ENCODE assay signal across 18 cellular contexts in the genomic region with DNA sequence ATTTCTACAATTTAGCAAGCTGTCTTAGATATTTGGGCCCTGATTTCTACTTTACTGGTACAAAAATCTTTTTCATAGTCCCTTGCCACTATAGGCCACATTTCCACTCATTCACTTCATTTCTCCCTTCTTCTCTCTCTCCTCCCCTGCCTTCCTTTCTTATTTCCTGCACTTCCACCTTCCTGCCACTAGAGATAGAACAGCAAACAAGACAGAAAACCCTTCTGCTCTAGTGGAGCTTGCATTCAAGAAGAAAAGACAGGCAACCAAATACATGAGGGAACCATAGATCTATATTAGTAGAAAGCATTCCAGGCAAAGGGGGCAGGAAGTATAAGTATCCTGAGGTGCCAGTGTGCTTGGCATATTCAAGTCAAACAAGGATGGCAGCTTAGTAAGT.
DNase-seq lines count a peak whose midpoint lies in the region; ATAC-seq and TF ChIP-seq lines count a peak whose summit lies in the region.
"Had no signal": no experiment of that assay in that cellular context is flagged by ENCODE, and none has a peak within 500 bp of the region (broad histone marks: within the 10 kb centered on the region; RNA-seq: fewer than 3 reads in every experiment).

No MANE protein-coding gene starts in this region.

- no peaks in the 10 kb centered on the region for H3K36me3 ChIP-seq in MM.1S (replicated peaks; ENCODE audit: insufficient read depth, low read length)
- H3K36me3 ChIP-seq: breast epithelium, thyroid gland had no signal

- H3K36me3 Mint-ChIP-seq in WTC11: no peaks in the 10 kb centered on the region
- H3K36me3 Mint-ChIP-seq: activated naive CD8-positive, alpha-beta T cell had no signal

- H3K27ac Mint-ChIP-seq in WTC11: no peak overlapping the region
- H3K27ac Mint-ChIP-seq: activated naive CD8-positive, alpha-beta T cell had no signal

- no peaks in the 10 kb centered on the region for H3F3A ChIP-seq in MM.1S (ENCODE audit: insufficient read depth, low read length)

- H3K4me2 ChIP-seq in MM.1S (ENCODE audit: low read depth, low read length): no peak overlapping the region
- H3K4me2 ChIP-seq: A549 had no signal

- no peaks in the 10 kb centered on the region for H3K27me3 ChIP-seq in MM.1S (replicated peaks; ENCODE audit: insufficient read depth, low read length)
- H3K27me3 ChIP-seq: breast epithelium, thyroid gland had no signal

- no peaks in the 10 kb centered on the region for H3K79me2 ChIP-seq in MM.1S (ENCODE audit: low read length)

- no peak overlapping the region for H2AFZ ChIP-seq in MM.1S (ENCODE audit: low read length)
- H2AFZ ChIP-seq: GM23248 had no signal

- peak; percentile 15 for DNase-seq in NCI-H2171 treated with DMSO at 0.1 percent for 48 hours (lab: John Stamatoyannopoulos, UW)
- no peak for DNase-seq in NCI-H2171 (lab: John Stamatoyannopoulos, UW)
- no peak for DNase-seq in MM.1S
- DNase-seq in WTC11 (ENCODE audit: low spot score): no peak
- no peak for DNase-seq in retinal pigment epithelial cell (ENCODE audit: low read depth)
- no peak for DNase-seq in SKM-1 treated with dmso at 0.1 percent for 144 hours (lab: John Stamatoyannopoulos, UW; ENCODE audit: unreplicated experiment)
- DNase-seq: activated CD4-positive, alpha-beta T cell treated with anti-CD3 and anti-CD28 coated beads for 4 hours; effector memory CD4-positive, alpha-beta T cell; GM23248; NCI-H1105 treated with DMSO at 0.1 percent for 48 hours; NCI-H446; stimulated activated CD4-positive, alpha-beta T cell treated with anti-CD3 and anti-CD28 coated beads, Interleukin-4, amount 100 ng/mL, for 1 hour; thyroid gland had no signal

- no peaks in the 10 kb centered on the region for H3K9me3 Mint-ChIP-seq in WTC11

- CTCF ChIA-PET in WTC11 (lab: Charles Lee): interaction anchor here (1.0 to 1.6 kb wide), 5 partner anchors 8 to 115 kb away, joined by 3 to 7 read pairs (median 4); no protein-coding TSS in a partner anchor

- H3K4me1 ChIP-seq in MM.1S (ENCODE audit: low read length): no peaks in the 10 kb centered on the region
- H3K4me1 ChIP-seq: A549, breast epithelium, thyroid gland had no signal

- POLR2A ChIA-PET in WTC11 (lab: Charles Lee): no interaction called here

- ATAC-seq in WTC11: peak; percentile 87
- no peak for ATAC-seq in HG02763 (IDR thresholded peaks at IDR 0.05; ENCODE audit: unreplicated experiment)
- no peak for ATAC-seq in GM21390 (IDR thresholded peaks at IDR 0.05; ENCODE audit: unreplicated experiment)
- ATAC-seq: A549 had no signal

- H3K9me3 ChIP-seq in MM.1S (replicated peaks; ENCODE audit: insufficient read depth, low read length): no peaks in the 10 kb centered on the region
- H3K9me3 ChIP-seq: A549, breast epithelium, thyroid gland had no signal

- H3K4me1 Mint-ChIP-seq in WTC11: no peaks in the 10 kb centered on the region

- H3K4me3 ChIP-seq in MM.1S (ENCODE audit: low read length) (no peak overlapping the region), retinal pigment epithelial cell (ENCODE audit: low read length) (no peak overlapping the region)
- H3K4me3 ChIP-seq: A549, breast epithelium, GM23248, thyroid gland had no signal

- H3K9ac ChIP-seq in MM.1S (ENCODE audit: low read length): no peak overlapping the region
- H3K9ac ChIP-seq: GM23248 had no signal

- H4K20me1 ChIP-seq in MM.1S (ENCODE audit: insufficient read depth, low read length): no peaks in the 10 kb centered on the region

- TF ChIP-seq CTCF in MM.1S (IDR thresholded peaks at IDR 0.05; ENCODE audit: low read length) (peak; percentile 13; the same call in 1 of the 2 replicates), WTC11 (IDR thresholded peaks at IDR 0.05) (peak; percentile 44), retinal pigment epithelial cell (conservative IDR thresholded peaks at IDR 0.05; ENCODE audit: low read depth, low read length) (peak; percentile 40)

- no peak overlapping the region for H3K4me3 Mint-ChIP-seq in WTC11
- H3K4me3 Mint-ChIP-seq: activated naive CD8-positive, alpha-beta T cell had no signal

- H3K9me2 ChIP-seq in MM.1S (replicated peaks; ENCODE audit: insufficient read depth, low read length): no peaks in the 10 kb centered on the region

- no peaks in the 10 kb centered on the region for H3K27me3 Mint-ChIP-seq in WTC11 (ENCODE audit: low read depth)
- H3K27me3 Mint-ChIP-seq: activated naive CD8-positive, alpha-beta T cell had no signal

- H3K27ac ChIP-seq in MM.1S (ENCODE audit: low read length): no peak overlapping the region
- H3K27ac ChIP-seq: A549, breast epithelium, GM23248, thyroid gland had no signal

TF ChIP-seq in WTC11, 78 proteins besides CTCF, POLR2A, EP300 and RAD21:
- TF ChIP-seq SMAD3 (CRISPR knock-in tag; IDR thresholded peaks at IDR 0.05; ENCODE audit: borderline replicate concordance) (no peak), MXD4 (CRISPR knock-in tag; IDR thresholded peaks at IDR 0.05; ENCODE audit: borderline replicate concordance) (no peak), FOXJ3 (CRISPR knock-in tag; IDR thresholded peaks at IDR 0.05; ENCODE audit: borderline replicate concordance) (no peak), IRF2 (CRISPR knock-in tag; IDR thresholded peaks at IDR 0.05; ENCODE audit: borderline replicate concordance, low read depth) (no peak)
- TF ChIP-seq, protein P1, sequence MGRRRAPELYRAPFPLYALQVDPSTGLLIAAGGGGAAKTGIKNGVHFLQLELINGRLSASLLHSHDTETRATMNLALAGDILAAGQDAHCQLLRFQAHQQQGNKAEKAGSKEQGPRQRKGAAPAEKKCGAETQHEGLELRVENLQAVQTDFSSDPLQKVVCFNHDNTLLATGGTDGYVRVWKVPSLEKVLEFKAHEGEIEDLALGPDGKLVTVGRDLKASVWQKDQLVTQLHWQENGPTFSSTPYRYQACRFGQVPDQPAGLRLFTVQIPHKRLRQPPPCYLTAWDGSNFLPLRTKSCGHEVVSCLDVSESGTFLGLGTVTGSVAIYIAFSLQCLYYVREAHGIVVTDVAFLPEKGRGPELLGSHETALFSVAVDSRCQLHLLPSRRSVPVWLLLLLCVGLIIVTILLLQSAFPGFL (CRISPR knock-in tag; IDR thresholded peaks at IDR 0.05; ENCODE audit: borderline replicate concordance): no peak
- TF ChIP-seq, protein P2, sequence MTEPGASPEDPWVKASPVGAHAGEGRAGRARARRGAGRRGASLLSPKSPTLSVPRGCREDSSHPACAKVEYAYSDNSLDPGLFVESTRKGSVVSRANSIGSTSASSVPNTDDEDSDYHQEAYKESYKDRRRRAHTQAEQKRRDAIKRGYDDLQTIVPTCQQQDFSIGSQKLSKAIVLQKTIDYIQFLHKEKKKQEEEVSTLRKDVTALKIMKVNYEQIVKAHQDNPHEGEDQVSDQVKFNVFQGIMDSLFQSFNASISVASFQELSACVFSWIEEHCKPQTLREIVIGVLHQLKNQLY (CRISPR knock-in tag; IDR thresholded peaks at IDR 0.05): no peak
- TF ChIP-seq, protein P3, sequence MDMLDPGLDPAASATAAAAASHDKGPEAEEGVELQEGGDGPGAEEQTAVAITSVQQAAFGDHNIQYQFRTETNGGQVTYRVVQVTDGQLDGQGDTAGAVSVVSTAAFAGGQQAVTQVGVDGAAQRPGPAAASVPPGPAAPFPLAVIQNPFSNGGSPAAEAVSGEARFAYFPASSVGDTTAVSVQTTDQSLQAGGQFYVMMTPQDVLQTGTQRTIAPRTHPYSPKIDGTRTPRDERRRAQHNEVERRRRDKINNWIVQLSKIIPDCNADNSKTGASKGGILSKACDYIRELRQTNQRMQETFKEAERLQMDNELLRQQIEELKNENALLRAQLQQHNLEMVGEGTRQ (CRISPR knock-in tag; IDR thresholded peaks at IDR 0.05): no peak
